ENCODE assay signal across 14 cellular contexts in genomic region chr18:26386421-26386820, GRCh38.
A peak's percentile ranks its signal among the peaks of the same experiment; 100 is the strongest.
DNase-seq lines count a peak whose midpoint lies in the region; ATAC-seq and TF ChIP-seq lines count a peak whose summit lies in the region.
"Had no signal": no experiment of that assay in that cellular context is flagged by ENCODE, and none has a peak within 500 bp of the region (broad histone marks: within the 10 kb centered on the region; RNA-seq: fewer than 3 reads in every experiment).

No MANE protein-coding gene starts in this region.

- DNase-seq in COLO829 (ENCODE audit: low spot score) (peak; percentile 44), Panc1 (ENCODE audit: low read depth, low spot score) (no peak), endodermal cell (no peak), neuronal stem cell (ENCODE audit: low spot score) (no peak), RWPE1 (ENCODE audit: low spot score) (no peak), SK-N-DZ (ENCODE audit: low spot score) (no peak), GM20000 (ENCODE audit: low spot score) (no peak)
- DNase-seq: activated B cell treated with CpG ODN at 0.5 μM for 24 hours; NCI-H2029 treated with DMSO at 0.1 percent for 48 hours; stimulated activated CD4-positive, alpha-beta T cell treated with anti-CD3 and anti-CD28 coated beads, Interleukin-4, amount 100 ng/mL, for 4 hours had no signal

- no peaks in the 10 kb centered on the region for H3K9me3 Mint-ChIP-seq in endodermal cell
- H3K9me3 Mint-ChIP-seq: activated B cell treated with CpG ODN at 0.5 μM for 24 hours; activated naive CD4-positive, alpha-beta T cell treated with anti-CD3 and anti-CD28 coated beads, Interleukin-2, amount 50 U/mL, for 24 hours; natural killer cell treated with Interleukin-12 subunit alpha and Interleukin-12 subunit beta and Interleukin-15 and Interleukin-18, amount 100 ng/mL, for 72 hours had no signal

- no peak overlapping the region for H3K4me2 ChIP-seq in neuronal stem cell (ENCODE audit: insufficient read depth, low read length, poor library complexity, severe bottlenecking)

- H2BK120ac ChIP-seq in neuronal stem cell (ENCODE audit: low read depth, low read length), result no peak overlapping the region

- no peak overlapping the region for H2AK5ac ChIP-seq in neuronal stem cell (ENCODE audit: low read depth, low read length)

- no peak overlapping the region for H4K91ac ChIP-seq in neuronal stem cell (ENCODE audit: low read depth, low read length, poor library complexity)

- no peaks in the 10 kb centered on the region for H3K79me1 ChIP-seq in neuronal stem cell (ENCODE audit: low read depth, low read length)

- no peak overlapping the region for H3K4ac ChIP-seq in neuronal stem cell (ENCODE audit: low read length)

- peak overlapping the region; percentile 77 for H2AFZ ChIP-seq in neuronal stem cell (ENCODE audit: low read length)

- peak overlapping the region; percentile 3 for H3K27ac Mint-ChIP-seq in endodermal cell
- H3K27ac Mint-ChIP-seq: activated B cell treated with CpG ODN at 0.5 μM for 24 hours; activated naive CD4-positive, alpha-beta T cell treated with anti-CD3 and anti-CD28 coated beads, Interleukin-2, amount 50 U/mL, for 24 hours; natural killer cell treated with Interleukin-12 subunit alpha and Interleukin-12 subunit beta and Interleukin-15 and Interleukin-18, amount 100 ng/mL, for 72 hours had no signal

- H3K14ac ChIP-seq in neuronal stem cell (ENCODE audit: low read length), result no peak overlapping the region

- no peak overlapping the region for H3K4me3 ChIP-seq in Panc1 (ENCODE audit: low read depth in 2 of 2, low read length in 2 of 2)
- no peak overlapping the region for H3K4me3 ChIP-seq in endodermal cell (ENCODE audit: low read length)
- H3K4me3 ChIP-seq in neuronal stem cell (ENCODE audit: low read length in 2 of 2), result no peak overlapping the region
- H3K4me3 ChIP-seq: right lobe of liver had no signal

- no peak overlapping the region for H2BK12ac ChIP-seq in neuronal stem cell (ENCODE audit: low read length)

- H3K36me3 Mint-ChIP-seq in endodermal cell (ENCODE audit: low read depth), result peaks cover 4% of the 10 kb centered on the region
- H3K36me3 Mint-ChIP-seq: natural killer cell treated with Interleukin-12 subunit alpha and Interleukin-12 subunit beta and Interleukin-15 and Interleukin-18, amount 100 ng/mL, for 72 hours had no signal

- peak overlapping the region; percentile 69 for H3K27ac ChIP-seq in Panc1 (ENCODE audit: low read length)
- peak overlapping the region; percentile 27 for H3K27ac ChIP-seq in endodermal cell (ENCODE audit: low read depth, low read length)
- no peak overlapping the region for H3K27ac ChIP-seq in neuronal stem cell (replicated peaks; ENCODE audit: low read length)
- no peak overlapping the region for H3K27ac ChIP-seq in RWPE1
- H3K27ac ChIP-seq: right lobe of liver had no signal

- H3K23ac ChIP-seq in neuronal stem cell (ENCODE audit: low read depth, low read length, poor library complexity), result no peak overlapping the region

- H3K4me1 ChIP-seq in Panc1 (ENCODE audit: control insufficient read depth, insufficient read depth, low read length), result peaks cover 7% of the 10 kb centered on the region; the same call in 1 of the 2 replicates
- no peaks in the 10 kb centered on the region for H3K4me1 ChIP-seq in endodermal cell (ENCODE audit: control insufficient read depth, insufficient read depth, low read length)
- H3K4me1 ChIP-seq in neuronal stem cell (ENCODE audit: control insufficient read depth in 2 of 2, insufficient read depth in 1 of 2, low read depth in 1 of 2, low read length in 2 of 2), result peaks cover 0 to 13% of the 10 kb centered on the region in 2 donors

- no peak overlapping the region for H3K4me3 Mint-ChIP-seq in endodermal cell
- H3K4me3 Mint-ChIP-seq: activated B cell treated with CpG ODN at 0.5 μM for 24 hours; activated naive CD4-positive, alpha-beta T cell treated with anti-CD3 and anti-CD28 coated beads, Interleukin-2, amount 50 U/mL, for 24 hours; natural killer cell treated with Interleukin-12 subunit alpha and Interleukin-12 subunit beta and Interleukin-15 and Interleukin-18, amount 100 ng/mL, for 72 hours had no signal

- no peak overlapping the region for H2BK15ac ChIP-seq in neuronal stem cell (ENCODE audit: low read length)

- ATAC-seq in Panc1 (no peak), GM19395 (IDR thresholded peaks at IDR 0.05; ENCODE audit: unreplicated experiment) (no peak)
- ATAC-seq: natural killer cell treated with Interleukin-12 subunit alpha and Interleukin-12 subunit beta and Interleukin-15 and Interleukin-18, amount 100 ng/mL, for 72 hours had no signal

- in situ Hi-C loops in Panc1 (cut with HindIII; ENCODE audit: low pct_unique_long_range_greater_than_20kb, low sequenced_read_pairs), result no loop called here

- H3K9me3 ChIP-seq in Panc1 (ENCODE audit: control insufficient read depth, insufficient read depth, low read depth, low read length), result no peaks in the 10 kb centered on the region
- no peaks in the 10 kb centered on the region for H3K9me3 ChIP-seq in endodermal cell (ENCODE audit: control insufficient read depth, low read length)
- H3K9me3 ChIP-seq in neuronal stem cell (replicated peaks in 1 of 2; ENCODE audit: control insufficient read depth in 2 of 2, insufficient read depth in 1 of 2, low read depth in 1 of 2, low read length in 2 of 2), result no peaks in the 10 kb centered on the region
- H3K9me3 ChIP-seq: right lobe of liver had no signal

- POLR2A ChIA-PET in Panc1 (lab: Charles Lee) (interaction anchor here (0.6 kb wide), 1 partner anchor 79 kb away, joined by 15 read pairs; no protein-coding TSS in a partner anchor), RWPE1 (lab: Yijun Ruan, JAX; ENCODE audit: low non-redundant PET) (no interaction called here)

- CTCF ChIA-PET in Panc1 (lab: Charles Lee) (no interaction called here), RWPE1 (lab: Yijun Ruan, JAX) (interaction anchor here (0.7 kb wide), 1 partner anchor 271 kb away, joined by 3 read pairs; no protein-coding TSS in a partner anchor)

- no peak overlapping the region for H3K18ac ChIP-seq in neuronal stem cell (ENCODE audit: low read length)

- no TSS peak for BruUV-seq in Panc1 (replicated peaks; lab: Mats Ljungman, UMichigan)

- H3K4me1 Mint-ChIP-seq in endodermal cell, result peaks cover 4% of the 10 kb centered on the region
- H3K4me1 Mint-ChIP-seq: activated B cell treated with CpG ODN at 0.5 μM for 24 hours had no signal

- no peaks in the 10 kb centered on the region for H3K27me3 Mint-ChIP-seq in endodermal cell (ENCODE audit: insufficient read depth)
- H3K27me3 Mint-ChIP-seq: activated B cell treated with CpG ODN at 0.5 μM for 24 hours; activated naive CD4-positive, alpha-beta T cell treated with anti-CD3 and anti-CD28 coated beads, Interleukin-2, amount 50 U/mL, for 24 hours had no signal

- H3K36me3 ChIP-seq in Panc1 (ENCODE audit: control insufficient read depth, insufficient read depth, low read length) (no peaks in the 10 kb centered on the region), endodermal cell (ENCODE audit: control insufficient read depth, insufficient read depth, low read length) (peaks cover 15% of the 10 kb centered on the region), neuronal stem cell (replicated peaks in 1 of 2; ENCODE audit: control insufficient read depth in 2 of 2, insufficient read depth in 2 of 2, low read length in 2 of 2) (no peaks in the 10 kb centered on the region)
- H3K36me3 ChIP-seq: right lobe of liver had no signal

- intact Hi-C loops in Panc1 (cut with micrococcal nuclease; ENCODE audit: unreplicated experiment), result loop anchor here (10.0 kb wide), 1 partner anchor 268 kb away; no protein-coding TSS in a partner anchor

- 76 to 80% methylated on average over 1 to 2 of the region's 2 CpGs for WGBS in endodermal cell (ENCODE audit: insufficient coverage in 1 of 2, insufficient read length in 1 of 2), 2 experiments
- no CpG with 5 or more reads among the region's 2 CpGs for WGBS in neuronal stem cell (ENCODE audit: extremely low coverage in 2 of 2, insufficient read length in 2 of 2, insufficient replicate concordance in 1 of 2), 2 donors

- no peak overlapping the region for H2BK5ac ChIP-seq in neuronal stem cell (ENCODE audit: low read length)

- TF ChIP-seq CTCF in Panc1 (IDR thresholded peaks at IDR 0.05) (no peak), endodermal cell (conservative IDR thresholded peaks at IDR 0.05) (no peak), RWPE1 (conservative IDR thresholded peaks at IDR 0.05; ENCODE audit: low read depth) (no peak), GM20000 (IDR thresholded peaks at IDR 0.05; ENCODE audit: extremely low read depth, missing control alignments) (no peak)

- no peak overlapping the region for H4K8ac ChIP-seq in neuronal stem cell (ENCODE audit: low read depth, low read length)

- H3K9ac ChIP-seq in endodermal cell (ENCODE audit: extremely low read depth, low read length, poor library complexity, severe bottlenecking), result no peak overlapping the region
- H3K9ac ChIP-seq in neuronal stem cell (ENCODE audit: low read depth, low read length, poor library complexity), result no peak overlapping the region

- no peaks in the 10 kb centered on the region for H3K27me3 ChIP-seq in Panc1 (ENCODE audit: control insufficient read depth, insufficient read depth, low read length)
- no peaks in the 10 kb centered on the region for H3K27me3 ChIP-seq in endodermal cell (ENCODE audit: control insufficient read depth, insufficient read depth, low read length, poor library complexity, severe bottlenecking)
- H3K27me3 ChIP-seq in neuronal stem cell (ENCODE audit: control insufficient read depth in 3 of 3, insufficient read depth in 3 of 3, low read depth in 1 of 3, low read length in 3 of 3), result no peaks in the 10 kb centered on the region
- H3K27me3 ChIP-seq: right lobe of liver had no signal

Comparison
In these comparisons a context has a peak if more than half of its experiments do, and no peak if none do; other contexts are left out.
1. H3K27ac ChIP-seq: peak in Panc1 (single experiment) and endodermal cell (single experiment); none in neuronal stem cell (single experiment) and RWPE1 (single experiment).